In genomic region chr5:119328753-119329602, GRCh38 we compare ENCODE assay signal across 1 cellular context.
TF ChIP-seq lines count a peak whose summit lies in the region.

No MANE protein-coding gene starts in this region.

TF ChIP-seq in HepG2, 621 proteins besides CTCF, POLR2A, EP300 and RAD21 (continued from another document):
- no peak for TF ChIP-seq TRAFD1 (CRISPR knock-in tag; IDR thresholded peaks at IDR 0.05; ENCODE audit: borderline replicate concordance)
